Comparison of ENCODE assay signal across 28 cellular contexts in the genomic region with DNA sequence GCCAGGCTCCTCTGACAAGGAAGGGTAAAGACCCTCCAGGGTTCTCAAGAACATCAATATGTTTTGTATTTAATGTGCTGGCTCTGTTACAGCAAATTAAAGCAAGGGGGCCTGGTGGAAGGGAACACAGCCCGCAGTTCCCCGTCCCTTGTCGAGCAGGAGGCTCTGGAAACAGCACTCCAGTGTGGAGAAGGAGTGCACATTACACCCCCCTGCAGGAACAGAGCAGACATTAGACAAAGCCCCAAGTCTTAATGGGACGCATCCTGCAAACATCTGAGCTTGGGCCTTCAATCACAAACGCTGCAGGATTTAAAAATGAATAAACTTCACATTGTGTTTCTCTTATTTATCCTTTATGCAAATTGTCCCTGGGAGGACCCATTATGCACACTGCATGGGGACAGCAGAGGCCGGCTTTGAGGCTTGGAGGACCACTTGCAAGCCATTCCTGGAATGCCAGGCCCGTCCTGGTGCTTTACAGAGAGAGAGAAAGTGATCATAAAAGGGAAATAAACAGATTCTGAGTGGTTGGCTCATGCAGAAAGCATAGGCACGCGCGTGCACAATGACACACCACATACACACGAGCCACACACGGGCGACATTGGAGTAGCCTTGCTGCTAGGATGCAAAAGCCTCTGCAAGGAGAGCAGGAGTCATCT.
"Had no signal": no experiment of that assay in that cellular context is flagged by ENCODE, and none has a peak within 500 bp of the region (broad histone marks: within the 10 kb centered on the region; RNA-seq: fewer than 3 reads in every experiment).

No MANE protein-coding gene starts in this region.

- H3K4me3 Mint-ChIP-seq: activated CD4-positive, alpha-beta memory T cell treated with anti-CD3 and anti-CD28 coated beads, Interleukin-2, amount 10 ng/mL, durations not matched to agents 7 days and 5 days; activated naive CD4-positive, alpha-beta T cell treated with anti-CD3 and anti-CD28 coated beads, Interleukin-2, amount 10 ng/mL, durations not matched to agents 7 days and 5 days; activated naive CD8-positive, alpha-beta T cell treated with anti-CD3 and anti-CD28 coated beads, Interleukin-2, amount 10 ng/mL, durations not matched to agents 7 days and 5 days; activated T-cell treated with anti-CD3 and anti-CD28 coated beads, Interleukin-2, amount 50 U/mL, for 24 hours; dendritic cell treated with granulocyte-macrophage colony-stimulating factor and Interleukin-4, amounts not matched to agents 40 ng/mL and 50 ng/mL, for 4 days; mesothelial cell of epicardium; naive B cell; stimulated activated naive B cell treated with anti-CD40 and anti-IgM and Interleukin-4, amounts not matched to agents 10 μg/mL and 1 μg/mL and 100 μg/mL, for 72 hours; T-cell had no signal

- H3K9me3 ChIP-seq: ascending aorta, esophagus squamous epithelium, heart right ventricle, right atrium auricular region, tibial nerve had no signal

- H3K79me2 ChIP-seq: parathyroid adenoma had no signal

- H3K27ac ChIP-seq: ascending aorta, brain microvascular endothelial cell, epithelial cell of prostate, esophagus squamous epithelium, heart right ventricle, parathyroid adenoma, right atrium auricular region, tibial nerve had no signal

- DNase-seq: activated CD4-positive, alpha-beta memory T cell treated with anti-CD3 and anti-CD28 coated beads, Interleukin-2, amount 10 ng/mL, durations not matched to agents 7 days and 5 days; activated CD4-positive, alpha-beta T cell treated with anti-CD3 and anti-CD28 coated beads for 48 hours; activated CD8-positive, alpha-beta memory T cell treated with anti-CD3 and anti-CD28 coated beads, Interleukin-2, amount 50 U/mL, for 48 hours; activated gamma-delta T cell; activated naive CD4-positive, alpha-beta T cell treated with anti-CD3 and anti-CD28 coated beads, Interleukin-2, amount 10 ng/mL, durations not matched to agents 7 days and 5 days; activated naive CD8-positive, alpha-beta T cell treated with anti-CD3 and anti-CD28 coated beads, Interleukin-2, amount 10 ng/mL, durations not matched to agents 7 days and 5 days; activated T-cell treated with anti-CD3 and anti-CD28 coated beads, Interleukin-2, amount 50 U/mL, for 24 hours; brain microvascular endothelial cell; effector CD4-positive, alpha-beta T cell; esophagus squamous epithelium; foreskin melanocyte; heart right ventricle; left cardiac atrium; naive B cell; occipital lobe; stimulated activated CD4-positive, alpha-beta T cell treated with anti-CD3 and anti-CD28 coated beads, Interleukin-15, amount 100 ng/mL, for 24 hours; stimulated activated CD4-positive, alpha-beta T cell treated with anti-CD3 and anti-CD28 coated beads, Interleukin-2, amount 100 ng/mL, for 24 hours; stimulated activated naive B cell treated with anti-CD40 and anti-IgM and Interleukin-4, amounts not matched to agents 10 μg/mL and 1 μg/mL and 100 μg/mL, for 72 hours; T-cell had no signal

- H3K36me3 ChIP-seq: ascending aorta, brain microvascular endothelial cell, esophagus squamous epithelium, heart right ventricle, right atrium auricular region, tibial nerve had no signal

- H3K4me1 Mint-ChIP-seq: activated CD4-positive, alpha-beta memory T cell treated with anti-CD3 and anti-CD28 coated beads, Interleukin-2, amount 10 ng/mL, durations not matched to agents 7 days and 5 days; activated naive CD4-positive, alpha-beta T cell treated with anti-CD3 and anti-CD28 coated beads, Interleukin-2, amount 10 ng/mL, durations not matched to agents 7 days and 5 days; mesothelial cell of epicardium; stimulated activated naive B cell treated with anti-CD40 and anti-IgM and Interleukin-4, amounts not matched to agents 10 μg/mL and 1 μg/mL and 100 μg/mL, for 72 hours; T-cell had no signal

- ATAC-seq: left cardiac atrium; stimulated activated naive B cell treated with anti-CD40 and anti-IgM and Interleukin-4, amounts not matched to agents 10 μg/mL and 1 μg/mL and 100 μg/mL, for 72 hours; T-cell had no signal

- H3K36me3 Mint-ChIP-seq: activated naive CD4-positive, alpha-beta T cell treated with anti-CD3 and anti-CD28 coated beads, Interleukin-2, amount 10 ng/mL, durations not matched to agents 7 days and 5 days; activated naive CD8-positive, alpha-beta T cell treated with anti-CD3 and anti-CD28 coated beads, Interleukin-2, amount 10 ng/mL, durations not matched to agents 7 days and 5 days; mesothelial cell of epicardium; naive B cell; stimulated activated naive B cell treated with anti-CD40 and anti-IgM and Interleukin-4, amounts not matched to agents 10 μg/mL and 1 μg/mL and 100 μg/mL, for 72 hours; T-cell had no signal

- FAIRE-seq: endometrium, keratinocyte had no signal

- H3K4me3 ChIP-seq: ascending aorta, esophagus squamous epithelium, heart right ventricle, right atrium auricular region, tibial nerve had no signal

- H3K4me1 ChIP-seq: ascending aorta, esophagus squamous epithelium, heart right ventricle, parathyroid adenoma, right atrium auricular region, tibial nerve had no signal

- H2AFZ ChIP-seq: parathyroid adenoma had no signal

- H3K9ac ChIP-seq: parathyroid adenoma had no signal

- H3K9me3 Mint-ChIP-seq: activated CD4-positive, alpha-beta memory T cell treated with anti-CD3 and anti-CD28 coated beads, Interleukin-2, amount 10 ng/mL, durations not matched to agents 7 days and 5 days; dendritic cell treated with granulocyte-macrophage colony-stimulating factor and Interleukin-4, amounts not matched to agents 40 ng/mL and 50 ng/mL, for 4 days had no signal

- H3K27me3 Mint-ChIP-seq: activated CD4-positive, alpha-beta memory T cell treated with anti-CD3 and anti-CD28 coated beads, Interleukin-2, amount 10 ng/mL, durations not matched to agents 7 days and 5 days; activated naive CD4-positive, alpha-beta T cell treated with anti-CD3 and anti-CD28 coated beads, Interleukin-2, amount 10 ng/mL, durations not matched to agents 7 days and 5 days; dendritic cell treated with granulocyte-macrophage colony-stimulating factor and Interleukin-4, amounts not matched to agents 40 ng/mL and 50 ng/mL, for 4 days had no signal

- H3K27me3 ChIP-seq: ascending aorta, brain microvascular endothelial cell, right atrium auricular region, tibial nerve had no signal

- H3K27ac Mint-ChIP-seq: activated CD4-positive, alpha-beta memory T cell treated with anti-CD3 and anti-CD28 coated beads, Interleukin-2, amount 10 ng/mL, durations not matched to agents 7 days and 5 days; activated naive CD4-positive, alpha-beta T cell treated with anti-CD3 and anti-CD28 coated beads, Interleukin-2, amount 10 ng/mL, durations not matched to agents 7 days and 5 days; activated naive CD8-positive, alpha-beta T cell treated with anti-CD3 and anti-CD28 coated beads, Interleukin-2, amount 10 ng/mL, durations not matched to agents 7 days and 5 days; activated T-cell treated with anti-CD3 and anti-CD28 coated beads, Interleukin-2, amount 50 U/mL, for 24 hours; dendritic cell treated with granulocyte-macrophage colony-stimulating factor and Interleukin-4, amounts not matched to agents 40 ng/mL and 50 ng/mL, for 4 days; mesothelial cell of epicardium; stimulated activated naive B cell treated with anti-CD40 and anti-IgM and Interleukin-4, amounts not matched to agents 10 μg/mL and 1 μg/mL and 100 μg/mL, for 72 hours; T-cell had no signal
